Comparison of ENCODE assay signal across 8 cellular contexts in the genomic region with DNA sequence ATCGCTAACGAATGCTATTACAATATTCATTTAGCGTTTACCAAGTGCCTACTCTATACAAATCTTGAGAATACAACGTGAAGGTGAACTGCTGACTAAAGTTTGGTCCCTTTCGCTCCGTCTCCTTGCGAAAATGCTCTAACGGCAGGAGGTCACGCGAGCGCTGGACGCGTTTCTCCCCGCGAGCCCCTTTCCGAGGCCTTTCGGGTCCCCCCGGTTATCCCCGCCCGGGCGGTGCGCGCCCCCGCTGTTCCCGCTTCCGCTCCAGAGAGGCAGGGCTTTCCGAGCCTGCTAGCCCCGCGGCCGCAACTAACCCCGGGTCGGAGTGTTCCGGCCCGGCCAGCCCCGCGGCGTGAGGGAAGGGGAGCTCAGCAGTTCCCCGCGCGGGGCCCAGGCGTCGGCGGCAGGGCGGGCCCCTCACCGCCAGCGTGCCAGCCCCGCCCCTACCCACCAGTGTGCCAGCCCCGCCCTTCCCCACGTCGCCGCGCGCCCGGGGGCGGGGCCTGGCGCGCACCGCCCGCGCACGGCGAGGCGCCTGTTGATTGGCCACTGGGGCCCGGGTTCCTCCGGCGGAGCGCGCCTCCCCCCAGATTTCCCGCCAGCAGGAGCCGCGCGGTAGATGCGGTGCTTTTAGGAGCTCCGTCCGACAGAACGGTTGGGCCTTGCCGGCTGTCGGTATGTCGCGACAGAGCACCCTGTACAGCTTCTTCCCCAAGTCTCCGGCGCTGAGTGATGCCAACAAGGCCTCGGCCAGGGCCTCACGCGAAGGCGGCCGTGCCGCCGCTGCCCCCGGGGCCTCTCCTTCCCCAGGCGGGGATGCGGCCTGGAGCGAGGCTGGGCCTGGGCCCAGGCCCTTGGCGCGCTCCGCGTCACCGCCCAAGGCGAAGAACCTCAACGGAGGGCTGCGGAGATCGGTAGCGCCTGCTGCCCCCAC. TPM values are rescaled to one million over a fixed set of nuclear protein-coding genes. Genes with fewer than 3 reads are reported as not detected.
A peak's percentile ranks its signal among the peaks of the same experiment; 100 is the strongest.
DNase-seq lines count a peak whose midpoint lies in the region; ATAC-seq and TF ChIP-seq lines count a peak whose summit lies in the region.

TSS of gene MSH6 (plus strand) at position 589 of the 934 bp plus-strand sequence. CDS start at position 678, 89 bp downstream.

- H3K27me3 Mint-ChIP-seq in IgD-negative memory B cell, result no peaks in the 10 kb centered on the region

- CTCF ChIA-PET in PC-3 (lab: Charles Lee), result interaction anchor here (0.6 to 1.0 kb wide), 2 partner anchors 322 to 345 kb away, joined by 3 to 4 read pairs; no protein-coding TSS in a partner anchor

- H3K4me3 Mint-ChIP-seq in IgD-negative memory B cell, result peak within 1 kb of the TSS; percentile 87 to 97 (median 94)

- H3K79me2 ChIP-seq in PC-3 (ENCODE audit: low read length), result peaks cover 46% of the 10 kb centered on the region

- POLR2A ChIA-PET in PC-3 (lab: Charles Lee; ENCODE audit: unreplicated experiment), result interaction anchor here (0.6 kb wide), 1 partner anchor 282 kb away, joined by 4 read pairs; no protein-coding TSS in a partner anchor

- no peaks in the 10 kb centered on the region for H3K36me3 Mint-ChIP-seq in IgD-negative memory B cell

- H3K27ac Mint-ChIP-seq in IgD-negative memory B cell, result peak within 1 kb of the TSS; percentile 77 to 94 (median 83)

- peak within 1 kb of the TSS; percentile 61 for H3K27ac ChIP-seq in PC-3 (ENCODE audit: low read length)

- peaks cover 37% of the 10 kb centered on the region for H4K20me1 ChIP-seq in PC-3 (ENCODE audit: low read length)

- peak; percentile 84 for DNase-seq in DMS153 (lab: John Stamatoyannopoulos, UW)
- DNase-seq in PC-3, result peak; percentile 94
- peak; percentile 92 for DNase-seq in activated T-cell treated with anti-CD3 and anti-CD28 coated beads, Interleukin-2, amount 50 U/mL, for 1 hour
- DNase-seq in epithelial cell of proximal tubule (ENCODE audit: low read depth), result no peak
- DNase-seq in stimulated activated CD8-positive, alpha-beta memory T cell treated with anti-CD3 and anti-CD28 coated beads, Interleukin-7, amount 100 ng/mL, for 1 hour (ENCODE audit: low read depth in 2 of 2), result peak; percentile 70 to 76

- H3K9ac ChIP-seq in PC-3 (ENCODE audit: low read length), result peak within 1 kb of the TSS; percentile 93
- peak within 1 kb of the TSS; percentile 70 for H3K9ac ChIP-seq in mucosa of stomach (ENCODE audit: low read length)

- intact Hi-C loops in PC-3 (cut with micrococcal nuclease), result loop anchor here (2.0 kb wide), 1 partner anchor 324 kb away; no protein-coding TSS in a partner anchor

- no TSS peak for BruUV-seq in PC-3 (replicated peaks; lab: Mats Ljungman, UMichigan)

- ATAC-seq in GM21576 (IDR thresholded peaks at IDR 0.05; ENCODE audit: unreplicated experiment) (peak; percentile 77), PC-3 (peak; percentile 76)

- H3K4me1 ChIP-seq in PC-3 (ENCODE audit: insufficient read depth, low read length), result peaks cover 28% of the 10 kb centered on the region
- no peaks in the 10 kb centered on the region for H3K4me1 ChIP-seq in mucosa of stomach (ENCODE audit: control insufficient read depth, insufficient read depth, low read length)

- H3K27me3 ChIP-seq in PC-3 (ENCODE audit: low read length), result no peaks in the 10 kb centered on the region
- H3K27me3 ChIP-seq in mucosa of stomach (ENCODE audit: control insufficient read depth, insufficient read depth, low read length), result no peaks in the 10 kb centered on the region

- no peaks in the 10 kb centered on the region for H3F3A ChIP-seq in PC-3 (ENCODE audit: low read length, unreplicated experiment)

- peak within 1 kb of the TSS; percentile 94 for H3K4me2 ChIP-seq in PC-3 (ENCODE audit: low read length)

- H3K9me3 Mint-ChIP-seq in IgD-negative memory B cell, result no peaks in the 10 kb centered on the region

- peak within 1 kb of the TSS; percentile 100 for H2AFZ ChIP-seq in PC-3 (ENCODE audit: low read length)

- peak within 1 kb of the TSS; percentile 79 for H3K4me3 ChIP-seq in PC-3 (ENCODE audit: low read length)
- H3K4me3 ChIP-seq in epithelial cell of proximal tubule (ENCODE audit: low read depth, low read length), result peak within 1 kb of the TSS; percentile 91
- H3K4me3 ChIP-seq in mucosa of stomach (ENCODE audit: low read length), result peak within 1 kb of the TSS; percentile 67

- peaks cover 8 to 17% (median 16%) of the 10 kb centered on the region in 3 donors for H3K4me1 Mint-ChIP-seq in IgD-negative memory B cell

- TF ChIP-seq CTCF in PC-3 (conservative IDR thresholded peaks at IDR 0.05; ENCODE audit: low read depth, low read length) (no peak), epithelial cell of proximal tubule (conservative IDR thresholded peaks at IDR 0.05; ENCODE audit: low read depth, low read length) (no peak)

- H3K36me3 ChIP-seq in PC-3 (ENCODE audit: low read depth, low read length) (peaks cover 5% of the 10 kb centered on the region; the same call in 1 of the 2 replicates), mucosa of stomach (ENCODE audit: control insufficient read depth, insufficient read depth, low read length) (no peaks in the 10 kb centered on the region)

- H3K9me3 ChIP-seq in PC-3 (ENCODE audit: low read length) (no peaks in the 10 kb centered on the region), mucosa of stomach (ENCODE audit: control insufficient read depth, low read length) (no peaks in the 10 kb centered on the region)

- no peaks in the 10 kb centered on the region for H3K9me2 ChIP-seq in PC-3 (replicated peaks; ENCODE audit: low read length)

RNA-seq across cellular contexts. Expression of gene MSH6, which starts in this region (rescaled TPM):
- polyA plus RNA-seq in IgD-negative memory B cell, result 22.7 TPM
- total RNA-seq in PC-3 (2014; rRNA removed), result 45.5 and 84.9 TPM in 2 replicates
- total RNA-seq in epithelial cell of proximal tubule, result 89.6 and 95.6 TPM in 2 replicates
